4 cellular contexts compared by ENCODE assay signal in the genomic region with DNA sequence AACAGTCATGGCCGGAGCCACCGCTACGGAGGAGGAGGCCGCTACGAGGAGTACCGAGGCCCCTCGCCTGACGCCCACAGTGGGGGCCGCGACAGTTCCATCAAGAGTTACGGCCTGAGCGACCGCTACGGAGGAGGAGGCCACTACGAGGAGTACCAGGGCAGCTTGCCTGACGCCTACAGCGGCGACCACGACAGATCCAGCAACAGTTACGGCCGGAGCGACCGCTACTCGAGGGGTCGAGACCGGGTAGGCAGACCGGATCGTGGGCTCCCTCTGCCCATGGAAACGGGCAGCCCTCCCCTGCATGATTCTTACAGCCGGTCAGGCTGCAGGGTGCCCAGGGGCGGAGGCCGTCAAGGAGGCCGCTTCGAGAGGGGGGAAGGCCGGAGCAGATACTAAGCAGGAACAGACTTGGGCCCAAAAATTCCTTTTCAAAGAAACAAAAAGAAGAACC. TPM values are rescaled to one million over a fixed set of nuclear protein-coding genes. Genes with fewer than 3 reads are reported as not detected.
"Had no signal": no experiment of that assay in that cellular context is flagged by ENCODE, and none has a peak within 500 bp of the region (broad histone marks: within the 10 kb centered on the region; RNA-seq: fewer than 3 reads in every experiment).

No MANE protein-coding gene starts in this region.

- DNase-seq: GDM1, GF-D8 had no signal

RNA-seq across cellular contexts. Expression of a gene that starts 3.1 kb away (rescaled TPM):
- total RNA-seq: G401, GM12878 had no signal

RNA-seq across cellular contexts. Expression of a gene that starts 41.6 kb away (rescaled TPM):
- total RNA-seq: GM12878 had no signal
